34 cellular contexts compared by ENCODE assay signal in the genomic region with DNA sequence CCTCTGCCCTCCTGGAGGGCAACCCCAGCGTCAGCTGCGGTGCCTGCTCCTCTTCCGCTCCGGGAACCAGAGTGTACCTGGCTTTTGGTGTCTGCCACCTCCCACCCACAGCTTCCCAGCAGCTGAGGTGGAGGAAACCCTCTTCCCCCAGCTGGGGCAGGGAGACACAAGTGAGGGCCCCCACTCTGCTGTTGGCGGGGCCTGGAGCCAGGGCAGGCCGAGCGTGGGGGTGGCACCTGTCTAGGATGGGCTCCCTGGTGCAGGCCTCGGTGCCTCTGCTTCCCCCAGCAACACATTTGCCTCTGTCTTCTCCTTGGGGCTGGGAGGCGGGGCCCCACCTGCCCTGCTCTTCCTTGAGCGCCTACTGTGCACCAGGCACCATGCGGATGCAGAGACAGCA. TPM values are rescaled to one million over a fixed set of nuclear protein-coding genes. Genes with fewer than 3 reads are reported as not detected.
"Had no signal": no experiment of that assay in that cellular context is flagged by ENCODE, and none has a peak within 500 bp of the region (broad histone marks: within the 10 kb centered on the region; RNA-seq: fewer than 3 reads in every experiment).

No MANE protein-coding gene starts in this region.

- FAIRE-seq: endometrium had no signal

- H3K27ac Mint-ChIP-seq: activated CD4-positive, alpha-beta T cell treated with anti-CD3 and anti-CD28 coated beads for 36 hours; activated naive CD8-positive, alpha-beta T cell; stimulated activated naive B cell treated with anti-CD40 and anti-IgM and Interleukin-4, amounts not matched to agents 10 μg/mL and 1 μg/mL and 100 μg/mL, for 72 hours; T-cell had no signal

- H3K27me3 Mint-ChIP-seq: activated CD4-positive, alpha-beta memory T cell treated with anti-CD3 and anti-CD28 coated beads, Interleukin-2, amount 10 ng/mL, durations not matched to agents 7 days and 5 days; activated CD4-positive, alpha-beta T cell treated with anti-CD3 and anti-CD28 coated beads for 36 hours; activated CD8-positive, alpha-beta memory T cell treated with anti-CD3 and anti-CD28 coated beads, Interleukin-2, amount 10 ng/mL, durations not matched to agents 7 days and 5 days; activated naive CD8-positive, alpha-beta T cell; naive thymus-derived CD4-positive, alpha-beta T cell; T-cell had no signal

- H3K9me3 ChIP-seq: ascending aorta, colonic mucosa, esophagus squamous epithelium, heart right ventricle, right atrium auricular region, transverse colon, uterus had no signal

- H3K4me2 ChIP-seq: smooth muscle cell had no signal

- H3K36me3 ChIP-seq: ascending aorta, cardiac muscle cell, colonic mucosa, esophagus squamous epithelium, right atrium auricular region, transverse colon, uterus had no signal

- H3K4me3 Mint-ChIP-seq: activated CD4-positive, alpha-beta memory T cell treated with anti-CD3 and anti-CD28 coated beads, Interleukin-2, amount 10 ng/mL, durations not matched to agents 7 days and 5 days; activated CD4-positive, alpha-beta T cell treated with anti-CD3 and anti-CD28 coated beads for 36 hours; activated CD8-positive, alpha-beta memory T cell treated with anti-CD3 and anti-CD28 coated beads, Interleukin-2, amount 10 ng/mL, durations not matched to agents 7 days and 5 days; activated naive CD8-positive, alpha-beta T cell; brain; stimulated activated naive B cell treated with anti-CD40 and anti-IgM and Interleukin-4, amounts not matched to agents 10 μg/mL and 1 μg/mL and 100 μg/mL, for 72 hours; T-cell had no signal

- DNase-seq: activated CD4-positive, alpha-beta memory T cell treated with anti-CD3 and anti-CD28 coated beads, Interleukin-2, amount 10 ng/mL, durations not matched to agents 7 days and 5 days; activated CD4-positive, alpha-beta T cell treated with anti-CD3 and anti-CD28 coated beads for 36 hours; activated CD4-positive, CD25-positive, alpha-beta regulatory T cell; activated CD8-positive, alpha-beta memory T cell treated with anti-CD3 and anti-CD28 coated beads, Interleukin-2, amount 10 ng/mL, durations not matched to agents 7 days and 5 days; activated naive CD4-positive, alpha-beta T cell; activated T-cell treated with anti-CD3 and anti-CD28 coated beads, Interleukin-2, amount 50 U/mL, for 48 hours; cerebellar nuclear complex; colonic mucosa; effector CD8-positive, alpha-beta T cell; esophagus squamous epithelium; foreskin melanocyte; heart right ventricle; midbrain; naive thymus-derived CD4-positive, alpha-beta T cell; occipital lobe; stimulated activated CD4-positive, alpha-beta T cell treated with anti-CD3 and anti-CD28 coated beads, Interleukin-1b, Interleukin-23, amount 100 ng/mL, for 48 hours; stimulated activated naive B cell treated with anti-CD40 and anti-IgM and Interleukin-4, amounts not matched to agents 10 μg/mL and 1 μg/mL and 100 μg/mL, for 72 hours; T-cell; transverse colon; uterus had no signal

- ATAC-seq: activated CD4-positive, alpha-beta T cell treated with anti-CD3 and anti-CD28 coated beads for 36 hours; activated CD8-positive, alpha-beta memory T cell treated with anti-CD3 and anti-CD28 coated beads, Interleukin-2, amount 10 ng/mL, durations not matched to agents 7 days and 5 days; heart right ventricle; naive thymus-derived CD4-positive, alpha-beta T cell; stimulated activated naive B cell treated with anti-CD40 and anti-IgM and Interleukin-4, amounts not matched to agents 10 μg/mL and 1 μg/mL and 100 μg/mL, for 72 hours; T-cell had no signal

- H3K27ac ChIP-seq: ascending aorta, cardiac muscle cell, colonic mucosa, epithelial cell of prostate, esophagus squamous epithelium, heart right ventricle, right atrium auricular region, transverse colon, uterus had no signal

- H3K36me3 Mint-ChIP-seq: activated naive CD8-positive, alpha-beta T cell; brain; T-cell had no signal

- H3K4me3 ChIP-seq: ascending aorta, cardiac muscle cell, colonic mucosa, esophagus squamous epithelium, heart right ventricle, right atrium auricular region, smooth muscle cell, transverse colon, uterus had no signal

- H3K9me3 Mint-ChIP-seq: activated CD4-positive, alpha-beta memory T cell treated with anti-CD3 and anti-CD28 coated beads, Interleukin-2, amount 10 ng/mL, durations not matched to agents 7 days and 5 days; naive thymus-derived CD4-positive, alpha-beta T cell; stimulated activated naive B cell treated with anti-CD40 and anti-IgM and Interleukin-4, amounts not matched to agents 10 μg/mL and 1 μg/mL and 100 μg/mL, for 72 hours; T-cell had no signal

- H3K27me3 ChIP-seq: ascending aorta, cardiac muscle cell, colonic mucosa, esophagus squamous epithelium, right atrium auricular region, transverse colon, uterus had no signal

RNA-seq across cellular contexts. Expression of gene OSM, which starts 6.4 kb away (rescaled TPM):
- total RNA-seq: ascending aorta, cardiac muscle cell, dermis microvascular lymphatic vessel endothelial cell, glomerular endothelial cell, kidney epithelial cell, pulmonary artery endothelial cell, transverse colon had no signal
- polyA plus RNA-seq: cardiac muscle cell, neural cell had no signal

RNA-seq across cellular contexts. Expression of gene LIF, which starts 13.7 kb away (rescaled TPM):
- total RNA-seq: ascending aorta, occipital lobe, temporal lobe had no signal
- polyA plus RNA-seq: naive thymus-derived CD4-positive, alpha-beta T cell had no signal
